ENCODE assay signal across 18 cellular contexts in the genomic region with DNA sequence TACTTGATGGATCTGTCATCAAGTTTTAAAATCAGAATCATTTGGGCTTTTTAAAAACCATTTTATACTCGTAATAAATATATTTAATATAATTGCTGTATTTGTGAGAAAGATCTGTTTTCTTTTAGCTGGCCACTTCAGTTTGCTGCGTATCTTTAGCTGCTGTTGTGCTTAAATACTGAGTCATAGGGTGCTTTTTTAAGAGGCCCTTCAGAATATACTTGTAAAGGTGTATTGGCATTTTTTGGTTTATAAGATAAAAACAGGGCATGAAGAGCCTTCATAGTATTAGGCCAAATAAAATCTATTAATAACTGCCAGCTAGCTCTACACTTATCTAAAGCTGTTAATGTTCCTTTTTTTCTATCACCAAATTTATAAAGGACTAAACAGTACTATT. TPM values are rescaled to one million over a fixed set of nuclear protein-coding genes. Genes with fewer than 3 reads are reported as not detected.
DNase-seq lines count a peak whose midpoint lies in the region; ATAC-seq and TF ChIP-seq lines count a peak whose summit lies in the region.
"Had no signal": no experiment of that assay in that cellular context is flagged by ENCODE, and none has a peak within 500 bp of the region (broad histone marks: within the 10 kb centered on the region; RNA-seq: fewer than 3 reads in every experiment).

No MANE protein-coding gene starts in this region.

- H3F3A ChIP-seq in SK-N-SH (replicated peaks; ENCODE audit: insufficient read depth): peaks cover 89% of the 10 kb centered on the region

- no peaks in the 10 kb centered on the region for H3K9me2 ChIP-seq in SK-N-SH

- 93% methylated on average over 2 of the region's 2 CpGs for WGBS in SK-N-SH (ENCODE audit: low lambda C conversion rate)

- H3K27ac ChIP-seq in SK-N-SH (ENCODE audit: low read depth in 2 of 2, low read length in 1 of 2) (peak overlapping the region; percentile 47 to 59; a peak in 3 of 4 replicates), colonic mucosa (no peak overlapping the region)
- H3K27ac ChIP-seq in CD4-positive, alpha-beta memory T cell (ENCODE audit: low read depth, low read length): no peak overlapping the region
- H3K27ac ChIP-seq: vagina had no signal

- no peak overlapping the region for H2AFZ ChIP-seq in SK-N-SH (ENCODE audit: low read depth)

- H4K20me1 ChIP-seq in SK-N-SH (ENCODE audit: insufficient read depth): peaks cover 27% of the 10 kb centered on the region

- peak overlapping the region in 3 of 8 donors; percentile 11 to 42 (median 17) for H3K4me3 Mint-ChIP-seq in CD4-positive, alpha-beta memory T cell
- H3K4me3 Mint-ChIP-seq in T-cell (peak overlapping the region in 1 of 3 donors; percentile 44), natural killer cell (peak overlapping the region; percentile 86)

- ATAC-seq in SK-N-SH treated with all-trans-retinoic acid at 6 μM for 48 hours (no peak), T-cell (replicated peaks in 1 of 4) (no peak), natural killer cell (no peak), HG03342 (IDR thresholded peaks at IDR 0.05; ENCODE audit: unreplicated experiment) (no peak), GM21786 (IDR thresholded peaks at IDR 0.05; ENCODE audit: unreplicated experiment) (no peak)
- ATAC-seq: activated naive CD4-positive, alpha-beta T cell treated with anti-CD3 and anti-CD28 coated beads, Interleukin-2, amount 50 U/mL, for 72 hours had no signal

- POLR2A ChIA-PET in SK-N-SH (lab: Yijun Ruan, JAX): no interaction called here
- POLR2A ChIA-PET in CD4-positive, alpha-beta memory T cell (lab: Charles Lee; ENCODE audit: partially characterized antibody): interaction anchor here (0.9 to 6.1 kb wide), 8 partner anchors 9 to 73 kb away, joined by 3 to 55 read pairs (median 5); a partner anchor contains a TSS
- POLR2A ChIA-PET in T-cell (lab: Charles Lee): interaction anchor here (0.7 to 2.4 kb wide), 2 partner anchors 38 to 44 kb away, joined by 3 to 25 read pairs; a partner anchor contains a TSS

- CTCF ChIA-PET in SK-N-SH (lab: Yijun Ruan, JAX) (interaction anchor here (3.7 kb wide), 1 partner anchor 44 kb away, joined by 24 read pairs; a partner anchor contains a TSS), T-cell (lab: Charles Lee) (interaction anchor here (0.6 to 3.5 kb wide), 5 partner anchors 11 to 73 kb away, joined by 4 to 17 read pairs (median 4); a partner anchor contains a TSS)
- CTCF ChIA-PET in CD4-positive, alpha-beta memory T cell (lab: Charles Lee; ENCODE audit: partially characterized antibody): interaction anchor here (0.7 to 4.5 kb wide), 4 partner anchors 12 to 212 kb away, joined by 3 to 38 read pairs (median 4); a partner anchor contains a TSS

- no peaks in the 10 kb centered on the region for H3K27me3 Mint-ChIP-seq in CD4-positive, alpha-beta memory T cell
- H3K27me3 Mint-ChIP-seq in T-cell: no peaks in the 10 kb centered on the region
- H3K27me3 Mint-ChIP-seq in natural killer cell (ENCODE audit: low read depth in 2 of 2): no peaks in the 10 kb centered on the region

- H3K9ac ChIP-seq in SK-N-SH (no peak overlapping the region), colonic mucosa (ENCODE audit: low read depth in 2 of 2, low read length in 2 of 2) (no peak overlapping the region)

- H3K79me2 ChIP-seq in SK-N-SH (ENCODE audit: insufficient read depth): peaks cover 98% of the 10 kb centered on the region

- peaks cover 56 to 86% of the 10 kb centered on the region in 2 donors for H3K36me3 Mint-ChIP-seq in CD4-positive, alpha-beta memory T cell
- H3K36me3 Mint-ChIP-seq in T-cell: peaks cover 68% of the 10 kb centered on the region
- peaks cover 30% of the 10 kb centered on the region for H3K36me3 Mint-ChIP-seq in natural killer cell

- intact Hi-C loops in CD4-positive, alpha-beta memory T cell (cut with micrococcal nuclease): loop anchor here (2.0 kb wide), 1 partner anchor 14 kb away; no protein-coding TSS in a partner anchor
- intact Hi-C loops in natural killer cell (cut with micrococcal nuclease) (loop anchor here (5.0 kb wide), 1 partner anchor 71 kb away; no protein-coding TSS in a partner anchor), colonic mucosa (cut with DNase I) (no loop called here)

- no peak for TF ChIP-seq EP300 in SK-N-SH (IDR thresholded peaks at IDR 0.05; ENCODE audit: borderline replicate concordance in 1 of 2, low read depth in 1 of 2, low read length in 1 of 2)

- no peaks in the 10 kb centered on the region for H3K9me3 Mint-ChIP-seq in CD4-positive, alpha-beta memory T cell
- no peaks in the 10 kb centered on the region for H3K9me3 Mint-ChIP-seq in T-cell
- no peaks in the 10 kb centered on the region for H3K9me3 Mint-ChIP-seq in natural killer cell
- H3K9me3 Mint-ChIP-seq: activated naive CD4-positive, alpha-beta T cell treated with anti-CD3 and anti-CD28 coated beads, Interleukin-2, amount 50 U/mL, for 72 hours had no signal

- H3K4me3 ChIP-seq in SK-N-SH (ENCODE audit: low read depth in 2 of 2, low read length in 1 of 2): no peak overlapping the region
- H3K4me3 ChIP-seq in CD4-positive, alpha-beta memory T cell (ENCODE audit: low read length in 2 of 2): no peak overlapping the region
- no peak overlapping the region for H3K4me3 ChIP-seq in colonic mucosa
- H3K4me3 ChIP-seq: mucosa of descending colon, vagina had no signal

- H3K4me1 ChIP-seq in SK-N-SH (ENCODE audit: control insufficient read depth in 1 of 2, insufficient read depth in 2 of 2, low read depth in 1 of 2, low read length in 1 of 2) (peaks cover 8 to 28% of the 10 kb centered on the region in 2 experiments; a peak in 3 of 4 replicates), colonic mucosa (no peaks in the 10 kb centered on the region)
- peaks cover 96% of the 10 kb centered on the region for H3K4me1 ChIP-seq in CD4-positive, alpha-beta memory T cell (ENCODE audit: insufficient read depth, low read length)
- H3K4me1 ChIP-seq: vagina had no signal

- H3K27me3 ChIP-seq in SK-N-SH (ENCODE audit: insufficient read depth): no peaks in the 10 kb centered on the region
- no peaks in the 10 kb centered on the region for H3K27me3 ChIP-seq in CD4-positive, alpha-beta memory T cell (ENCODE audit: insufficient read depth, low read length)
- no peaks in the 10 kb centered on the region for H3K27me3 ChIP-seq in colonic mucosa
- H3K27me3 ChIP-seq: vagina had no signal

- H3K36me3 ChIP-seq in SK-N-SH (replicated peaks in 1 of 2; ENCODE audit: control insufficient read depth in 1 of 2, insufficient read depth in 2 of 2, low read length in 1 of 2) (peaks cover 90 to 97% of the 10 kb centered on the region in 2 experiments), colonic mucosa (no peaks in the 10 kb centered on the region)
- H3K36me3 ChIP-seq in CD4-positive, alpha-beta memory T cell (ENCODE audit: insufficient read depth, low read length): peaks cover 35% of the 10 kb centered on the region

- H3K4me1 Mint-ChIP-seq in CD4-positive, alpha-beta memory T cell: peaks cover 14 to 96% (median 70%) of the 10 kb centered on the region in 4 donors
- peaks cover 75 to 93% (median 93%) of the 10 kb centered on the region in 3 donors for H3K4me1 Mint-ChIP-seq in T-cell
- peaks cover 82 to 88% of the 10 kb centered on the region in 2 donors for H3K4me1 Mint-ChIP-seq in natural killer cell

- no peak overlapping the region for H3K4me2 ChIP-seq in SK-N-SH

- DNase-seq in SK-N-SH (no peak), T-cell (no peak), natural killer cell (no peak), colonic mucosa (no peak)
- no peak for DNase-seq in CD4-positive, alpha-beta memory T cell
- DNase-seq: 8988T; activated CD4-positive, alpha-beta T cell treated with anti-CD3 and anti-CD28 coated beads, Interleukin-2, amount 50 U/mL, for 1 hour; AML-193; mucosa of descending colon; NCI-H1417; occipital lobe; stimulated activated CD4-positive, alpha-beta T cell treated with anti-CD3 and anti-CD28 coated beads, Interleukin-4, amount 100 ng/mL, for 4 hours; T-helper 1 cell had no signal

- H3K9me3 ChIP-seq in SK-N-SH (no peaks in the 10 kb centered on the region), colonic mucosa (no peaks in the 10 kb centered on the region)
- no peaks in the 10 kb centered on the region for H3K9me3 ChIP-seq in CD4-positive, alpha-beta memory T cell (ENCODE audit: control insufficient read depth in 1 of 2, low read length in 2 of 2)
- H3K9me3 ChIP-seq: mucosa of descending colon, vagina had no signal

- no peak for TF ChIP-seq RAD21 in SK-N-SH (IDR thresholded peaks at IDR 0.05; ENCODE audit: low read length)

- peak overlapping the region; percentile 18 to 97 (median 70) for H3K27ac Mint-ChIP-seq in CD4-positive, alpha-beta memory T cell
- H3K27ac Mint-ChIP-seq in T-cell: peak overlapping the region; percentile 89 to 94
- no peak overlapping the region for H3K27ac Mint-ChIP-seq in natural killer cell

- no peak for TF ChIP-seq CTCF in SK-N-SH (IDR thresholded peaks at IDR 0.05)
- no peak for TF ChIP-seq CTCF in natural killer cell (IDR thresholded peaks at IDR 0.05)
- TF ChIP-seq CTCF in colonic mucosa (IDR thresholded peaks at IDR 0.05): no peak

TF ChIP-seq in SK-N-SH, 30 proteins besides CTCF, POLR2A, EP300 and RAD21 (continues in another document):
- TF ChIP-seq CHD2 (IDR thresholded peaks at IDR 0.05; ENCODE audit: low read length, partially characterized antibody): no peak

TF ChIP-seq in SK-N-SH treated with all-trans-retinoic acid at 6 μM for 48 hours, 23 proteins besides CTCF, POLR2A, EP300 and RAD21 (continues in another document):
- TF ChIP-seq, protein P1, sequence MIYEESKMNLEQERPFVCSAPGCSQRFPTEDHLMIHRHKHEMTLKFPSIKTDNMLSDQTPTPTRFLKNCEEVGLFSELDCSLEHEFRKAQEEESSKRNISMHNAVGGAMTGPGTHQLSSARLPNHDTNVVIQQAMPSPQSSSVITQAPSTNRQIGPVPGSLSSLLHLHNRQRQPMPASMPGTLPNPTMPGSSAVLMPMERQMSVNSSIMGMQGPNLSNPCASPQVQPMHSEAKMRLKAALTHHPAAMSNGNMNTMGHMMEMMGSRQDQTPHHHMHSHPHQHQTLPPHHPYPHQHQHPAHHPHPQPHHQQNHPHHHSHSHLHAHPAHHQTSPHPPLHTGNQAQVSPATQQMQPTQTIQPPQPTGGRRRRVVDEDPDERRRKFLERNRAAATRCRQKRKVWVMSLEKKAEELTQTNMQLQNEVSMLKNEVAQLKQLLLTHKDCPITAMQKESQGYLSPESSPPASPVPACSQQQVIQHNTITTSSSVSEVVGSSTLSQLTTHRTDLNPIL (CRISPR knock-in tag; IDR thresholded peaks at IDR 0.05; ENCODE audit: low read depth): no peak
- TF ChIP-seq ZNF8 (CRISPR knock-in tag; IDR thresholded peaks at IDR 0.05): no peak

RNA-seq across cellular contexts. Expression of a gene that starts 43.8 kb away (rescaled TPM):
- 47.8 and 52.0 TPM in 2 replicates for polyA plus RNA-seq in SK-N-SH (2012; rRNA removed)
- 74.7 and 89.6 TPM in 2 replicates for polyA plus RNA-seq in SK-N-SH (2012; cell fraction: cytosol; rRNA removed)
- polyA plus RNA-seq in SK-N-SH (2012; cell fraction: nucleus; rRNA removed): 34.1 and 67.1 TPM in 2 replicates
- 100 to 1,000 TPM; 118 to 119 TPM for total RNA-seq in CD4-positive, alpha-beta memory T cell
- 100 to 1,000 TPM; 139 to 168 TPM for polyA plus RNA-seq in CD4-positive, alpha-beta memory T cell
- total RNA-seq in T-cell (100 to 1,000 TPM; 101 to 120 (median 117) TPM), natural killer cell (100 to 1,000 TPM in 2 of 3 donors, 10 to 100 TPM in 1; 92.9 to 135 (median 111) TPM), colonic mucosa (10 to 100 TPM; 16.0 to 30.6 TPM)

Comparison
In these comparisons a context has a peak if more than half of its experiments do, and no peak if none do; other contexts are left out.
1. H3K27ac ChIP-seq: peak in SK-N-SH (2 of 2); none in CD4-positive, alpha-beta memory T cell (single experiment) and colonic mucosa (single experiment).
2. H3K27ac Mint-ChIP-seq: peak in CD4-positive, alpha-beta memory T cell (7 of 7) and T-cell (2 of 2); none in natural killer cell (0 of 2).